In the genomic region with DNA sequence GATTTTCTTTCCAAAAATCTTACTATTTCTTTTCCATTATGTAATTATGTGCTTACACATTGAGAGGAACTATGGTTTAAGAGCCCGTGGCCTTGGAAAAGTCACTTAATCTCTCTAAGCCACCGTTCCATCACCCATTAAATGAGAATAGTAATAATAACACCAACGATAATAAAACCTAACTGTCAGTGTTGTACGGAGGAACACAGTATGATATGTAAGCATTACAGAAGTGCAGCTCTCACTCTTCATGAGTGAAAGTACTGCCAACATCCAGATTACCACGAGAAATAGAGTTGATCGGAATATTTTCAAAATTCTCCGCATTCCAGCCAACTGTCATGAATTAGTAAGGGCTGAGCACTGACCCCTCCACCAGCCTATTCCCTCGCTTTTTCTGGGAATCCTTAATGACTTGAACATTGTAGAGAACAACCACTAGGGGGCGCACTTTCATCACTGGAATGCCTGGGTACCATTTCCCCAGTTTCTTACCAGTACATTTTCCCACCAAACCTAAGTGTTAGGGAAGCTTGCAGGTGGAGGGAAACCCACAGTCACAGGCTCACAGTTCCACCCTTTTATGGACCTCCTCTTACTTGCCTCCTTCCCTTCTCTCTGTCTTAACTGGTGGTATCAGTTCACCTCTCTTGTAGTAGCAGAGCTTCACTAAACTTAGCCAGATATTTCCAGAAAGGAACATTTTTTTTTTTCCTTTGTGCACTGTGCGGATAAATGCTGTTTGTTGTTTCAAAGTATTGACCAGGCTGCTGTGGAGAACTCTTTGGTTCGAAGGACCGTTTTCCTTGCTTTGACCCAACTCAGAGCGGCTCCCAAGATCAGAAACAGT, we compare ENCODE assay signal across 8 cellular contexts. TPM values are rescaled to one million over a fixed set of nuclear protein-coding genes. Genes with fewer than 3 reads are reported as not detected.
DNase-seq lines count a peak whose midpoint lies in the region; ATAC-seq, FAIRE-seq and TF ChIP-seq lines count a peak whose summit lies in the region.

No MANE protein-coding gene starts in this region.

- FAIRE-seq in H54 (lab: Jason Lieb, UNC): no peak

- CTCF ChIA-PET in activated B cell treated with CpG ODN at 0.5 μM for 24 hours (lab: Charles Lee): interaction anchor here (0.7 to 9.7 kb wide), 17 partner anchors 9 to 169 kb away, joined by 3 to 150 read pairs (median 4); a partner anchor contains a TSS

- intact Hi-C loops in activated B cell treated with CpG ODN at 0.5 μM for 24 hours (cut with micrococcal nuclease): loop anchor here (1.0 kb wide), 2 partner anchors 52 to 151 kb away; no protein-coding TSS in a partner anchor

- TF ChIP-seq POLR2A in H54 (IDR thresholded peaks at IDR 0.05; ENCODE audit: low read depth, low read length): no peak

- H3K4me1 Mint-ChIP-seq in activated B cell treated with CpG ODN at 0.5 μM for 24 hours (peaks cover 24% of the 10 kb centered on the region), endothelial cell (ENCODE audit: unreplicated experiment) (peaks cover 7% of the 10 kb centered on the region), nephron progenitor cell (peaks cover 5% of the 10 kb centered on the region)

- no peak overlapping the region for H3K27ac Mint-ChIP-seq in activated B cell treated with CpG ODN at 0.5 μM for 24 hours
- H3K27ac Mint-ChIP-seq in endothelial cell (ENCODE audit: unreplicated experiment): no peak overlapping the region
- no peak overlapping the region for H3K27ac Mint-ChIP-seq in nephron progenitor cell

- H3K9me3 Mint-ChIP-seq in activated B cell treated with CpG ODN at 0.5 μM for 24 hours: no peaks in the 10 kb centered on the region
- no peaks in the 10 kb centered on the region for H3K9me3 Mint-ChIP-seq in endothelial cell (ENCODE audit: unreplicated experiment)
- H3K9me3 Mint-ChIP-seq in nephron progenitor cell: no peaks in the 10 kb centered on the region

- H3K36me3 Mint-ChIP-seq in activated B cell treated with CpG ODN at 0.5 μM for 24 hours (ENCODE audit: low read depth) (no peaks in the 10 kb centered on the region), endothelial cell (ENCODE audit: low read depth, unreplicated experiment) (no peaks in the 10 kb centered on the region), nephron progenitor cell (ENCODE audit: low read depth) (no peaks in the 10 kb centered on the region)

- POLR2A ChIA-PET in activated B cell treated with CpG ODN at 0.5 μM for 24 hours (lab: Charles Lee): interaction anchor here (0.6 kb wide), 1 partner anchor 16 kb away, joined by 3 read pairs; no protein-coding TSS in a partner anchor

- ATAC-seq in activated B cell treated with CpG ODN at 0.5 μM for 24 hours (ENCODE audit: low read depth) (peak; percentile 31), HG03025 (IDR thresholded peaks at IDR 0.05; ENCODE audit: low FRiP score, unreplicated experiment) (no peak)

- DNase-seq in stimulated activated CD4-positive, alpha-beta T cell treated with anti-CD3 and anti-CD28 coated beads, Interleukin-12 subunit alpha, Interleukin-12 subunit beta, amount 100 ng/mL, for 48 hours (ENCODE audit: low read depth in 2 of 3, low spot score in 1 of 3): peak in 2 of 3 donors; percentile 22 to 50
- no peak for DNase-seq in stimulated activated CD4-positive, alpha-beta T cell treated with anti-CD3 and anti-CD28 coated beads, Interleukin-4, amount 100 ng/mL, for 4 hours
- DNase-seq in NCI-H146 treated with DMSO at 0.1 percent for 48 hours (lab: John Stamatoyannopoulos, UW; ENCODE audit: unreplicated experiment): peak; percentile 25
- DNase-seq in activated B cell treated with CpG ODN at 0.5 μM for 24 hours: no peak
- DNase-seq in endothelial cell (ENCODE audit: low spot score): peak; percentile 70
- peak; percentile 76 for DNase-seq in nephron progenitor cell
- DNase-seq in H54 (ENCODE audit: insufficient read length, low spot score): no peak

- H3K27me3 Mint-ChIP-seq in activated B cell treated with CpG ODN at 0.5 μM for 24 hours (peaks cover 5% of the 10 kb centered on the region), endothelial cell (ENCODE audit: unreplicated experiment) (peaks cover 1% of the 10 kb centered on the region), nephron progenitor cell (ENCODE audit: low read depth, poor library complexity) (peaks cover 62% of the 10 kb centered on the region)

- no peak overlapping the region for H3K4me3 Mint-ChIP-seq in activated B cell treated with CpG ODN at 0.5 μM for 24 hours
- H3K4me3 Mint-ChIP-seq in endothelial cell (ENCODE audit: unreplicated experiment): no peak overlapping the region
- no peak overlapping the region for H3K4me3 Mint-ChIP-seq in nephron progenitor cell

- TF ChIP-seq CTCF in activated B cell treated with CpG ODN at 0.5 μM for 24 hours (IDR thresholded peaks at IDR 0.05) (peak; percentile 62), endothelial cell (IDR thresholded peaks at IDR 0.05; ENCODE audit: unreplicated experiment) (peak; percentile 96), nephron progenitor cell (IDR thresholded peaks at IDR 0.05) (peak; percentile 87)

RNA-seq across cellular contexts. Expression of a gene that starts 27.8 kb away (rescaled TPM):
- total RNA-seq in activated B cell treated with CpG ODN at 0.5 μM for 24 hours: not detected in 2 replicates
- 0.82 TPM for total RNA-seq in endothelial cell (ENCODE audit: unreplicated experiment)

RNA-seq across cellular contexts. Expression of a gene that starts 59.7 kb away (rescaled TPM):
- 45.9 and 47.5 TPM in 2 replicates for total RNA-seq in activated B cell treated with CpG ODN at 0.5 μM for 24 hours
- total RNA-seq in endothelial cell (ENCODE audit: unreplicated experiment): 34.5 TPM

Comparison
In these comparisons a context has a peak if more than half of its experiments do, and no peak if none do; other contexts are left out.
1. DNase-seq: peak in stimulated activated CD4-positive, alpha-beta T cell treated with anti-CD3 and anti-CD28 coated beads, Interleukin-12 subunit alpha, Interleukin-12 subunit beta, amount 100 ng/mL, for 48 hours (2 of 3), NCI-H146 treated with DMSO at 0.1 percent for 48 hours (single experiment), endothelial cell (single experiment) and nephron progenitor cell (single experiment); none in stimulated activated CD4-positive, alpha-beta T cell treated with anti-CD3 and anti-CD28 coated beads, Interleukin-4, amount 100 ng/mL, for 4 hours (0 of 2), activated B cell treated with CpG ODN at 0.5 μM for 24 hours (single experiment) and H54 (single experiment).
2. Peak in every context shown above with its lines, with median percentiles within 50 percentile points of each other: CTCF ChIP-seq.